8 cellular contexts compared by ENCODE assay signal in genomic region chr13:39765801-39766463, GRCh38.
DNase-seq lines count a peak whose midpoint lies in the region; ATAC-seq and TF ChIP-seq lines count a peak whose summit lies in the region.

No MANE protein-coding gene starts in this region.

- H3K9me3 Mint-ChIP-seq in activated naive CD4-positive, alpha-beta T cell treated with anti-CD3 and anti-CD28 coated beads for 36 hours, result no peaks in the 10 kb centered on the region
- H3K9me3 Mint-ChIP-seq in activated T-helper 2 cell treated with anti-CD3 and anti-CD28 coated beads, Interferon-gamma antibody, Interleukin-2, Interleukin-4, amounts not matched to agents 10 μg/mL and 5 μg/mL and 100 μg/mL, durations not matched to agents 14 hours and 24 hours and 36 hours, result no peaks in the 10 kb centered on the region

- peak; percentile 9 for TF ChIP-seq CTCF in hepatocyte (IDR thresholded peaks at IDR 0.05; ENCODE audit: poor library complexity)

- H3K27me3 Mint-ChIP-seq in activated naive CD4-positive, alpha-beta T cell treated with anti-CD3 and anti-CD28 coated beads for 36 hours (ENCODE audit: low read depth), result no peaks in the 10 kb centered on the region
- H3K27me3 Mint-ChIP-seq in activated T-helper 2 cell treated with anti-CD3 and anti-CD28 coated beads, Interferon-gamma antibody, Interleukin-2, Interleukin-4, amounts not matched to agents 10 μg/mL and 5 μg/mL and 100 μg/mL, durations not matched to agents 14 hours and 24 hours and 36 hours (ENCODE audit: low read depth), result no peaks in the 10 kb centered on the region

- H2AFZ ChIP-seq in hepatocyte, result no peak overlapping the region

- H3K36me3 Mint-ChIP-seq in activated naive CD4-positive, alpha-beta T cell treated with anti-CD3 and anti-CD28 coated beads for 36 hours (ENCODE audit: low read depth), result no peaks in the 10 kb centered on the region
- H3K36me3 Mint-ChIP-seq in activated T-helper 2 cell treated with anti-CD3 and anti-CD28 coated beads, Interferon-gamma antibody, Interleukin-2, Interleukin-4, amounts not matched to agents 10 μg/mL and 5 μg/mL and 100 μg/mL, durations not matched to agents 14 hours and 24 hours and 36 hours (ENCODE audit: low read depth), result no peaks in the 10 kb centered on the region

- no peaks in the 10 kb centered on the region for H3K9me3 ChIP-seq in hepatocyte (ENCODE audit: low read depth)

- intact Hi-C loops in activated naive CD4-positive, alpha-beta T cell treated with anti-CD3 and anti-CD28 coated beads for 36 hours (cut with micrococcal nuclease), result loop anchor here (1.0 kb wide), 1 partner anchor 1011 kb away; no protein-coding TSS in a partner anchor
- intact Hi-C loops in activated T-helper 2 cell treated with anti-CD3 and anti-CD28 coated beads, Interferon-gamma antibody, Interleukin-2, Interleukin-4, amounts not matched to agents 10 μg/mL and 5 μg/mL and 100 μg/mL, durations not matched to agents 14 hours and 24 hours and 36 hours (cut with micrococcal nuclease), result loop anchor here (5.0 kb wide), 1 partner anchor 916 kb away; no protein-coding TSS in a partner anchor

- H3K79me2 ChIP-seq in hepatocyte, result no peaks in the 10 kb centered on the region

- H4K20me1 ChIP-seq in hepatocyte (ENCODE audit: insufficient read depth, poor library complexity, severe bottlenecking), result no peaks in the 10 kb centered on the region

- H3K27ac ChIP-seq in hepatocyte, result no peak overlapping the region

- 85% methylated on average over 2 of the region's 2 CpGs for WGBS in hepatocyte (ENCODE audit: low lambda C conversion rate, missing lambda C conversion rate)

- no peak overlapping the region for H3K4me2 ChIP-seq in hepatocyte

- no peak overlapping the region for H3K4me3 ChIP-seq in hepatocyte

- H3K4me1 ChIP-seq in hepatocyte (ENCODE audit: insufficient read depth), result no peaks in the 10 kb centered on the region

- no peaks in the 10 kb centered on the region for H3K9me2 ChIP-seq in hepatocyte (replicated peaks; ENCODE audit: insufficient read depth)

- in situ Hi-C loops in G401 (cut with HindIII; ENCODE audit: low sequenced_read_pairs), result no loop called here

- H3K4me1 Mint-ChIP-seq in activated naive CD4-positive, alpha-beta T cell treated with anti-CD3 and anti-CD28 coated beads for 36 hours (ENCODE audit: low read depth), result no peaks in the 10 kb centered on the region
- peaks cover 5% of the 10 kb centered on the region for H3K4me1 Mint-ChIP-seq in activated T-helper 2 cell treated with anti-CD3 and anti-CD28 coated beads, Interferon-gamma antibody, Interleukin-2, Interleukin-4, amounts not matched to agents 10 μg/mL and 5 μg/mL and 100 μg/mL, durations not matched to agents 14 hours and 24 hours and 36 hours (ENCODE audit: low read depth)

- H3K36me3 ChIP-seq in hepatocyte (replicated peaks; ENCODE audit: insufficient read depth, low read depth), result no peaks in the 10 kb centered on the region

- ATAC-seq in HG03342 (IDR thresholded peaks at IDR 0.05; ENCODE audit: unreplicated experiment) (no peak), HG02610 (IDR thresholded peaks at IDR 0.05; ENCODE audit: unreplicated experiment) (no peak)

- no peak overlapping the region for H3K27ac Mint-ChIP-seq in activated naive CD4-positive, alpha-beta T cell treated with anti-CD3 and anti-CD28 coated beads for 36 hours
- H3K27ac Mint-ChIP-seq in activated T-helper 2 cell treated with anti-CD3 and anti-CD28 coated beads, Interferon-gamma antibody, Interleukin-2, Interleukin-4, amounts not matched to agents 10 μg/mL and 5 μg/mL and 100 μg/mL, durations not matched to agents 14 hours and 24 hours and 36 hours, result no peak overlapping the region

- CTCF ChIA-PET in activated naive CD4-positive, alpha-beta T cell treated with anti-CD3 and anti-CD28 coated beads for 36 hours (lab: Charles Lee), result interaction anchor here (0.7 to 1.8 kb wide), 5 partner anchors 11 to 916 kb away, joined by 3 to 7 read pairs (median 3); no protein-coding TSS in a partner anchor

- H3K27me3 ChIP-seq in hepatocyte, result no peaks in the 10 kb centered on the region

- no peak overlapping the region for H3K4me3 Mint-ChIP-seq in activated naive CD4-positive, alpha-beta T cell treated with anti-CD3 and anti-CD28 coated beads for 36 hours
- H3K4me3 Mint-ChIP-seq in activated T-helper 2 cell treated with anti-CD3 and anti-CD28 coated beads, Interferon-gamma antibody, Interleukin-2, Interleukin-4, amounts not matched to agents 10 μg/mL and 5 μg/mL and 100 μg/mL, durations not matched to agents 14 hours and 24 hours and 36 hours (ENCODE audit: low read depth), result no peak overlapping the region

- DNase-seq in G401 (ENCODE audit: low spot score), result peak; percentile 99
- peak; percentile 35 for DNase-seq in NCI-H2029 treated with DMSO at 0.1 percent for 48 hours (lab: John Stamatoyannopoulos, UW)
- peak; percentile 70 for DNase-seq in activated naive CD4-positive, alpha-beta T cell treated with anti-CD3 and anti-CD28 coated beads for 36 hours
- DNase-seq in hepatocyte (ENCODE audit: low spot score), result no peak
- peak; percentile 13 to 24 for DNase-seq in stimulated activated CD4-positive, alpha-beta T cell treated with anti-CD3 and anti-CD28 coated beads, Interleukin-4, amount 100 ng/mL, for 4 hours
- no peak for DNase-seq in activated T-helper 2 cell treated with anti-CD3 and anti-CD28 coated beads, Interferon-gamma antibody, Interleukin-2, Interleukin-4, amounts not matched to agents 10 μg/mL and 5 μg/mL and 100 μg/mL, durations not matched to agents 14 hours and 24 hours and 36 hours (ENCODE audit: low spot score)

Comparison
In these comparisons a context has a peak if more than half of its experiments do, and no peak if none do; other contexts are left out.
1. DNase-seq: peak in G401 (single experiment), NCI-H2029 treated with DMSO at 0.1 percent for 48 hours (single experiment), activated naive CD4-positive, alpha-beta T cell treated with anti-CD3 and anti-CD28 coated beads for 36 hours (single experiment) and stimulated activated CD4-positive, alpha-beta T cell treated with anti-CD3 and anti-CD28 coated beads, Interleukin-4, amount 100 ng/mL, for 4 hours (2 of 2); none in hepatocyte (single experiment) and activated T-helper 2 cell treated with anti-CD3 and anti-CD28 coated beads, Interferon-gamma antibody, Interleukin-2, Interleukin-4, amounts not matched to agents 10 μg/mL and 5 μg/mL and 100 μg/mL, durations not matched to agents 14 hours and 24 hours and 36 hours (single experiment).